Comparison of ENCODE assay signal across 16 cellular contexts in the genomic region with DNA sequence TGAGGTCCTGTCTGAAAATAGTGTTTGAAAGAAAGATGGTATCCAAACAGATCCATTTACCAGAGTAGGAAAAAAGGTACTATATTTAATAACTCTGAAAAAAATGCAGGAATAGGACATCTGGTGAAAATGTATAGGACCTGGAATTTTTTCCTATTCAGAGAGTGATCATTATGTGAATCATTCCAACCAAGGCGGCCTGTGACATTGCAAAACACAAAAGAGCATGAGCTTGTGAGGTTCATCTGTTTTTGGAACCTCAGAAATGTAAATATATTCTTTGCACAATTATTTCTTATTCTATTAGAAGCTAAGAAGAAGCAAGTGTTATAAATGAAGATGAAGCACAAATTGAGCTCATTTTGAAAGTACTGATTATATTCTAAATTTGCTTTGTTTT. TPM values are rescaled to one million over a fixed set of nuclear protein-coding genes. Genes with fewer than 3 reads are reported as not detected.
DNase-seq lines count a peak whose midpoint lies in the region; FAIRE-seq and TF ChIP-seq lines count a peak whose summit lies in the region.
"Had no signal": no experiment of that assay in that cellular context is flagged by ENCODE, and none has a peak within 500 bp of the region (broad histone marks: within the 10 kb centered on the region; RNA-seq: fewer than 3 reads in every experiment).

No MANE protein-coding gene starts in this region.

- DNase-seq in GM19239 (ENCODE audit: insufficient read length, low spot score) = no peak
- DNase-seq in amniotic epithelial cell (ENCODE audit: low read depth) = peak; percentile 20
- peak; percentile 24 to 61 for DNase-seq in foreskin fibroblast
- no peak for DNase-seq in NCI-H2107 treated with DMSO at 0.1 percent for 48 hours (lab: John Stamatoyannopoulos, UW; ENCODE audit: unreplicated experiment)
- DNase-seq in NCI-H187 (lab: John Stamatoyannopoulos, UW) = no peak
- no peak for DNase-seq in PC-9
- DNase-seq in cortex of kidney (lab: John Stamatoyannopoulos, UW) = no peak
- DNase-seq: C1 segment of cervical spinal cord, NCI-H1436 treated with DMSO at 0.1 percent for 48 hours, NCI-H2081 treated with DMSO at 0.1 percent for 48 hours, NCI-H345 had no signal

- H3K9me2 ChIP-seq in PC-9 (ENCODE audit: insufficient read depth) = no peaks in the 10 kb centered on the region

- H3K4me2 ChIP-seq in PC-9 = no peak overlapping the region
- H3K4me2 ChIP-seq: GM23338 had no signal

- H3K36me3 ChIP-seq in PC-9 (ENCODE audit: low read depth) = no peaks in the 10 kb centered on the region

- no peaks in the 10 kb centered on the region for H3K9me3 ChIP-seq in PC-9 (ENCODE audit: insufficient read depth, low read depth)

- TF ChIP-seq CTCF in foreskin fibroblast (IDR thresholded peaks at IDR 0.05; ENCODE audit: low read depth, low read length) = no peak
- TF ChIP-seq CTCF in PC-9 (conservative IDR thresholded peaks at IDR 0.05) = no peak

- no peaks in the 10 kb centered on the region for H3K27me3 ChIP-seq in PC-9 (ENCODE audit: insufficient read depth, low read depth)

- H3K4me1 ChIP-seq in PC-9 (replicated peaks; ENCODE audit: insufficient read depth) = peaks cover 20% of the 10 kb centered on the region

- no peaks in the 10 kb centered on the region for H3K79me2 ChIP-seq in PC-9 (ENCODE audit: low read depth)

- H3K4me3 ChIP-seq in foreskin fibroblast (ENCODE audit: low read depth in 1 of 2, low read length in 2 of 2) = no peak overlapping the region
- no peak overlapping the region for H3K4me3 ChIP-seq in PC-9
- H3K4me3 ChIP-seq: GM23338 had no signal

- no peak overlapping the region for H2AFZ ChIP-seq in PC-9
- H2AFZ ChIP-seq: GM23338 had no signal

- FAIRE-seq in GM19239 (lab: Jason Lieb, UNC) = peak; percentile 57
- FAIRE-seq: GM12891, HTR-8/SVneo had no signal

- H3K27ac ChIP-seq in PC-9 = no peak overlapping the region

- intact Hi-C loops in PC-9 (cut with micrococcal nuclease; ENCODE audit: unreplicated experiment) = loop anchor here (2.0 to 5.0 kb wide), 3 partner anchors 63 to 255 kb away; a partner anchor contains a TSS

- no TSS peak for BruUV-seq in PC-9 (replicated peaks; lab: Mats Ljungman, UMichigan)

- no peaks in the 10 kb centered on the region for H4K20me1 ChIP-seq in PC-9 (ENCODE audit: insufficient read depth)

- CTCF ChIA-PET in PC-9 (lab: Charles Lee) = no interaction called here

- H3F3A ChIP-seq in PC-9 (ENCODE audit: insufficient read depth, low read depth) = peaks cover 13% of the 10 kb centered on the region; the same call in 1 of the 2 replicates

- POLR2A ChIA-PET in PC-9 (lab: Charles Lee; ENCODE audit: unreplicated experiment) = no interaction called here

RNA-seq across cellular contexts. Expression of a gene that starts 2.0 kb away (rescaled TPM):
- total RNA-seq in PC-9 (2021) = not detected in 2 replicates
- total RNA-seq: G401, GM23338, SK-MEL-5 had no signal

Comparison
In these comparisons a context has a peak if more than half of its experiments do, and no peak if none do; other contexts are left out.
1. DNase-seq: peak in amniotic epithelial cell (single experiment) and foreskin fibroblast (2 of 2); none in GM19239 (single experiment), NCI-H2107 treated with DMSO at 0.1 percent for 48 hours (single experiment), NCI-H187 (0 of 2), PC-9 (0 of 2) and cortex of kidney (single experiment).